ENCODE assay signal across 13 cellular contexts in the genomic region with DNA sequence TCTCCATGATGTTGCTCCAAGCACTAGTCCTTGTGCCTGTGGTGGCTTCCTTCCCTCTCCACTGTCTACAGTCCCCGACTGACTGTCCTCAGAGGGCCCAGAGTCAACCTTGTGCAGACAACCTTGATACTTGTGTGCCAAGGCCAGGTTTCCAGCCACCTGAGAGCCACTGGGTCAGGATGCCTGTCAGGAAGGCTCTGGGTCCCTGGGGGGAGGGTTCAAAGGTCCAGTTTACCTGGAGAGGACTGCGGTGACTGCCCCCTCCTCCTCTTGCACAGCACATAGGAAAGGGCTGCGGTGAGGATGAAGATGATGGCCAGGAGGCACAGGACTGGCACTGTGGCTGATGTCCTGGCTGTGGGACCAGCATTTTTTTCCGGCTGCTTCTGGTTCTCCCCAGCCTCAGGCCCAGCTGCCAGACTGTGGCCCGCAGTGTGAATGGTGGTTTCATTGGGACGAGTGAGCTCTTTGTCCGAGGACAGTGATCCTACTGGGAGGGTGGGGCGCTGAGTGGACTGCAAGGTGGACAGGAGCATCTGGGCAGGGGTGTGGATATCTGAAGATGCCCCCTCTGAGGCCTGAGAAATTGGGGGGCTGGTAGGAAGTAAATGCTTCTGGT. TPM values are rescaled to one million over a fixed set of nuclear protein-coding genes. Genes with fewer than 3 reads are reported as not detected.
A peak's percentile ranks its signal among the peaks of the same experiment; 100 is the strongest.
DNase-seq lines count a peak whose midpoint lies in the region; ATAC-seq and TF ChIP-seq lines count a peak whose summit lies in the region.
"Had no signal": no experiment of that assay in that cellular context is flagged by ENCODE, and none has a peak within 500 bp of the region (broad histone marks: within the 10 kb centered on the region; RNA-seq: fewer than 3 reads in every experiment).

No MANE protein-coding gene starts in this region.

- H3K9me3 ChIP-seq in muscle layer of duodenum (ENCODE audit: control insufficient read depth in 1 of 2, low read length in 2 of 2) (no peaks in the 10 kb centered on the region), heart right ventricle (no peaks in the 10 kb centered on the region), T-helper 17 cell (ENCODE audit: control insufficient read depth, low read length, poor library complexity, severe bottlenecking) (no peaks in the 10 kb centered on the region)
- H3K9me3 ChIP-seq: BLaER1 treated with 17β-estradiol and CSF1 and Interleukin-3, amounts not matched to agents 10 nM and 100 nM had no signal

- peaks cover 13 to 27% (median 23%) of the 10 kb centered on the region in 3 donors for H3K27me3 Mint-ChIP-seq in CD14-positive monocyte (ENCODE audit: low read depth in 3 of 3)
- peaks cover 12% of the 10 kb centered on the region for H3K27me3 Mint-ChIP-seq in glutamatergic neuron (ENCODE audit: unreplicated experiment)
- peaks cover 0 to 1% of the 10 kb centered on the region in 2 donors for H3K27me3 Mint-ChIP-seq in stimulated activated naive B cell treated with anti-CD40 and anti-IgM and Interleukin-4, amounts not matched to agents 10 μg/mL and 1 μg/mL and 100 μg/mL, for 72 hours
- H3K27me3 Mint-ChIP-seq in activated T-helper 17 cell treated with anti-CD3 and anti-CD28 coated beads, Interleukin-2, amount 50 U/mL, for 72 hours: peaks cover under 1% of the 10 kb centered on the region
- no peaks in the 10 kb centered on the region for H3K27me3 Mint-ChIP-seq in T-helper 17 cell

- H3K27ac Mint-ChIP-seq in CD14-positive monocyte (peak overlapping the region; percentile 97 to 99 (median 99)), glutamatergic neuron (ENCODE audit: unreplicated experiment) (peak overlapping the region; percentile 59), T-helper 17 cell (no peak overlapping the region)
- peak overlapping the region; percentile 39 for H3K27ac Mint-ChIP-seq in stimulated activated naive B cell treated with anti-CD40 and anti-IgM and Interleukin-4, amounts not matched to agents 10 μg/mL and 1 μg/mL and 100 μg/mL, for 72 hours
- no peak overlapping the region for H3K27ac Mint-ChIP-seq in activated T-helper 17 cell treated with anti-CD3 and anti-CD28 coated beads, Interleukin-2, amount 50 U/mL, for 72 hours

- H3K9me3 Mint-ChIP-seq in CD14-positive monocyte (peaks cover 0 to 15% (median 5%) of the 10 kb centered on the region in 7 donors), glutamatergic neuron (ENCODE audit: unreplicated experiment) (no peaks in the 10 kb centered on the region)
- H3K9me3 Mint-ChIP-seq in stimulated activated naive B cell treated with anti-CD40 and anti-IgM and Interleukin-4, amounts not matched to agents 10 μg/mL and 1 μg/mL and 100 μg/mL, for 72 hours: no peaks in the 10 kb centered on the region
- no peaks in the 10 kb centered on the region for H3K9me3 Mint-ChIP-seq in activated T-helper 17 cell treated with anti-CD3 and anti-CD28 coated beads, Interleukin-2, amount 50 U/mL, for 72 hours

- 88 to 91% methylated on average over 8 of the region's 8 CpGs for WGBS in heart right ventricle, 2 donors

- peaks cover 76% of the 10 kb centered on the region for H3K4me1 Mint-ChIP-seq in CD14-positive monocyte
- H3K4me1 Mint-ChIP-seq in glutamatergic neuron (ENCODE audit: low read depth, unreplicated experiment): no peaks in the 10 kb centered on the region
- peaks cover 41 to 70% of the 10 kb centered on the region in 2 donors for H3K4me1 Mint-ChIP-seq in stimulated activated naive B cell treated with anti-CD40 and anti-IgM and Interleukin-4, amounts not matched to agents 10 μg/mL and 1 μg/mL and 100 μg/mL, for 72 hours
- H3K4me1 Mint-ChIP-seq in activated T-helper 17 cell treated with anti-CD3 and anti-CD28 coated beads, Interleukin-2, amount 50 U/mL, for 72 hours: peaks cover 21% of the 10 kb centered on the region
- H3K4me1 Mint-ChIP-seq in T-helper 17 cell: peaks cover 30% of the 10 kb centered on the region

- H3K27me3 ChIP-seq in muscle layer of duodenum (ENCODE audit: low read depth, low read length) (no peaks in the 10 kb centered on the region), heart right ventricle (peaks cover 0 to 21% (median 0%) of the 10 kb centered on the region in 7 donors)

- peaks cover 0 to 17% of the 10 kb centered on the region in 2 donors for H3K4me1 ChIP-seq in muscle layer of duodenum (ENCODE audit: control insufficient read depth in 1 of 2, insufficient read depth in 2 of 2, low read length in 2 of 2)
- H3K4me1 ChIP-seq in heart right ventricle: peaks cover 5 to 79% (median 23%) of the 10 kb centered on the region in 9 donors

- H3K27ac ChIP-seq in muscle layer of duodenum (ENCODE audit: low read length) (peak overlapping the region; percentile 56), heart right ventricle (peak overlapping the region in 2 of 10 donors; percentile 25 to 90)

- H3K36me3 Mint-ChIP-seq in CD14-positive monocyte (peaks cover 44 to 56% of the 10 kb centered on the region in 2 donors), glutamatergic neuron (ENCODE audit: unreplicated experiment) (peaks cover under 1% of the 10 kb centered on the region), T-helper 17 cell (ENCODE audit: low read depth) (peaks cover 3% of the 10 kb centered on the region)
- H3K36me3 Mint-ChIP-seq in stimulated activated naive B cell treated with anti-CD40 and anti-IgM and Interleukin-4, amounts not matched to agents 10 μg/mL and 1 μg/mL and 100 μg/mL, for 72 hours: peaks cover 0 to 6% of the 10 kb centered on the region in 2 donors
- peaks cover 19% of the 10 kb centered on the region for H3K36me3 Mint-ChIP-seq in activated T-helper 17 cell treated with anti-CD3 and anti-CD28 coated beads, Interleukin-2, amount 50 U/mL, for 72 hours (ENCODE audit: low read depth)

- no peak for DNase-seq in CD14-positive monocyte (ENCODE audit: low spot score)
- DNase-seq in glutamatergic neuron: no peak
- DNase-seq in stimulated activated naive B cell treated with anti-CD40 and anti-IgM and Interleukin-4, amounts not matched to agents 10 μg/mL and 1 μg/mL and 100 μg/mL, for 72 hours: no peak
- DNase-seq in heart right ventricle: no peak
- DNase-seq in T-helper 17 cell: no peak
- DNase-seq: NCI-H1092, NCI-H510A treated with DMSO at 0.1 percent for 48 hours, NCI-H82 had no signal

- peak overlapping the region in 1 of 2 donors; percentile 59 for H3K4me3 Mint-ChIP-seq in CD14-positive monocyte
- no peak overlapping the region for H3K4me3 Mint-ChIP-seq in glutamatergic neuron (ENCODE audit: unreplicated experiment)
- no peak overlapping the region for H3K4me3 Mint-ChIP-seq in stimulated activated naive B cell treated with anti-CD40 and anti-IgM and Interleukin-4, amounts not matched to agents 10 μg/mL and 1 μg/mL and 100 μg/mL, for 72 hours
- no peak overlapping the region for H3K4me3 Mint-ChIP-seq in activated T-helper 17 cell treated with anti-CD3 and anti-CD28 coated beads, Interleukin-2, amount 50 U/mL, for 72 hours
- H3K4me3 Mint-ChIP-seq in T-helper 17 cell: no peak overlapping the region

- TF ChIP-seq CTCF in CD14-positive monocyte (IDR thresholded peaks at IDR 0.05): no peak
- TF ChIP-seq CTCF in glutamatergic neuron (IDR thresholded peaks at IDR 0.05; ENCODE audit: partially characterized antibody, unreplicated experiment): no peak
- TF ChIP-seq CTCF in heart right ventricle (IDR thresholded peaks at IDR 0.05): no peak

- no peak for ATAC-seq in stimulated activated naive B cell treated with anti-CD40 and anti-IgM and Interleukin-4, amounts not matched to agents 10 μg/mL and 1 μg/mL and 100 μg/mL, for 72 hours (replicated peaks)
- ATAC-seq in GM21367 (IDR thresholded peaks at IDR 0.05; ENCODE audit: unreplicated experiment) (no peak), heart right ventricle (no peak), T-helper 17 cell (no peak)
- ATAC-seq in activated T-helper 17 cell treated with anti-CD3 and anti-CD28 coated beads, Interleukin-2, amount 50 U/mL, for 72 hours (replicated peaks): no peak
- ATAC-seq: Right ventricle myocardium inferior had no signal

- H3K4me3 ChIP-seq in muscle layer of duodenum (ENCODE audit: low read depth in 1 of 2, low read length in 2 of 2) (no peak overlapping the region), heart right ventricle (no peak overlapping the region)

- intact Hi-C loops in CD14-positive monocyte (cut with micrococcal nuclease) (loop anchor here in 1 of 2 donors (5.0 kb wide), 2 partner anchors 32 to 62 kb away; partner anchors contain the start of gene PSMB6), heart right ventricle (cut with DNase I) (loop anchor here (5.0 to 10.0 kb wide), 5 partner anchors 50 to 152 kb away; partner anchors contain the start of genes GLTPD2 (in 6 of the 10) and VMO1 (in 6 of the 10))

- H3K36me3 ChIP-seq in muscle layer of duodenum (ENCODE audit: control insufficient read depth in 1 of 2, insufficient read depth in 2 of 2, low read length in 2 of 2) (no peaks in the 10 kb centered on the region), heart right ventricle (peaks cover 0 to 27% (median 0%) of the 10 kb centered on the region in 9 donors)

RNA-seq across cellular contexts. Expression of gene MED11, which starts 3.7 kb away (rescaled TPM):
- polyA plus RNA-seq in CD14-positive monocyte (10 to 100 TPM; 22.1 to 25.5 TPM), heart right ventricle (10 to 100 TPM; 23.9 to 57.1 TPM)
- total RNA-seq in glutamatergic neuron (ENCODE audit: unreplicated experiment) (12.5 TPM), heart right ventricle (10 to 100 TPM; 11.9 to 21.7 (median 17.5) TPM), T-helper 17 cell (1 to 10 TPM; 5.9 to 9.3 TPM)
- total RNA-seq in activated T-helper 17 cell treated with anti-CD3 and anti-CD28 coated beads, Interleukin-2, amount 50 U/mL, for 72 hours: 10 to 100 TPM; 25.3 to 25.7 TPM

RNA-seq across cellular contexts. Expression of gene ZMYND15, which starts 4.7 kb away (rescaled TPM):
- 1 to 10 TPM in 1 of 2 donors, under 1 TPM in 1; 0.97 to 1.2 TPM for polyA plus RNA-seq in CD14-positive monocyte
- not detected for total RNA-seq in glutamatergic neuron (ENCODE audit: unreplicated experiment)
- total RNA-seq in heart right ventricle: 1 to 10 TPM in 1 of 10 donors, under 1 TPM in 8, not detected in 1; 0.15 to 2.1 (median 0.38) TPM
- polyA plus RNA-seq in heart right ventricle: under 1 TPM; 0.20 to 0.22 TPM
- total RNA-seq in activated T-helper 17 cell treated with anti-CD3 and anti-CD28 coated beads, Interleukin-2, amount 50 U/mL, for 72 hours: under 1 TPM in 1 of 2 donors, not detected in 1; 0.42 TPM
- total RNA-seq in T-helper 17 cell: 1 to 10 TPM; 1.0 to 1.6 TPM

RNA-seq across cellular contexts. Expression of gene CXCL16, which starts 4.8 kb away (rescaled TPM):
- polyA plus RNA-seq in CD14-positive monocyte (100 to 1,000 TPM in 1 of 2 donors, 10 to 100 TPM in 1; 68.1 to 103 TPM), heart right ventricle (1 to 10 TPM; 1.5 to 3.3 TPM)
- total RNA-seq in glutamatergic neuron (ENCODE audit: unreplicated experiment) (not detected), heart right ventricle (10 to 100 TPM in 1 of 10 donors, 1 to 10 TPM in 9; 2.8 to 29.6 (median 4.2) TPM), T-helper 17 cell (10 to 100 TPM; 10.3 to 15.3 TPM)
- 1 to 10 TPM; 2.7 to 6.7 TPM for total RNA-seq in activated T-helper 17 cell treated with anti-CD3 and anti-CD28 coated beads, Interleukin-2, amount 50 U/mL, for 72 hours

RNA-seq across cellular contexts. Expression of gene ARRB2, which starts 24.5 kb away (rescaled TPM):
- polyA plus RNA-seq in CD14-positive monocyte: 100 to 1,000 TPM; 134 to 150 TPM
- 106 TPM for total RNA-seq in glutamatergic neuron (ENCODE audit: unreplicated experiment)
- total RNA-seq in heart right ventricle: 10 to 100 TPM; 10.8 to 53.5 (median 17.2) TPM
- 10 to 100 TPM; 13.4 to 33.4 TPM for polyA plus RNA-seq in heart right ventricle
- 100 to 1,000 TPM; 281 to 307 TPM for total RNA-seq in activated T-helper 17 cell treated with anti-CD3 and anti-CD28 coated beads, Interleukin-2, amount 50 U/mL, for 72 hours
- total RNA-seq in T-helper 17 cell: 100 to 1,000 TPM; 220 to 255 TPM

RNA-seq across cellular contexts. Expression of gene PELP1, which starts 31.0 kb away (rescaled TPM):
- polyA plus RNA-seq in CD14-positive monocyte: 1 to 10 TPM; 1.3 to 2.6 TPM
- 63.7 TPM for total RNA-seq in glutamatergic neuron (ENCODE audit: unreplicated experiment)
- 10 to 100 TPM; 28.6 to 41.9 (median 35.2) TPM for total RNA-seq in heart right ventricle
- polyA plus RNA-seq in heart right ventricle: 10 to 100 TPM; 14.4 to 29.3 TPM
- total RNA-seq in activated T-helper 17 cell treated with anti-CD3 and anti-CD28 coated beads, Interleukin-2, amount 50 U/mL, for 72 hours: 100 to 1,000 TPM in 1 of 2 donors, 10 to 100 TPM in 1; 87.1 to 107 TPM
- total RNA-seq in T-helper 17 cell: 10 to 100 TPM; 38.0 to 44.9 TPM

Comparison
In these comparisons a context has a peak if more than half of its experiments do, and no peak if none do; other contexts are left out.
1. H3K27ac Mint-ChIP-seq: peak in CD14-positive monocyte (7 of 7), glutamatergic neuron (single experiment) and stimulated activated naive B cell treated with anti-CD40 and anti-IgM and Interleukin-4, amounts not matched to agents 10 μg/mL and 1 μg/mL and 100 μg/mL, for 72 hours (single experiment); none in activated T-helper 17 cell treated with anti-CD3 and anti-CD28 coated beads, Interleukin-2, amount 50 U/mL, for 72 hours (single experiment) and T-helper 17 cell (single experiment).